ENCODE assay signal across 1 cellular context in genomic region chr17:47188799-47189731, GRCh38.
A peak's percentile ranks its signal among the peaks of the same experiment; 100 is the strongest.
TF ChIP-seq lines count a peak whose summit lies in the region.

A gene with protein sequence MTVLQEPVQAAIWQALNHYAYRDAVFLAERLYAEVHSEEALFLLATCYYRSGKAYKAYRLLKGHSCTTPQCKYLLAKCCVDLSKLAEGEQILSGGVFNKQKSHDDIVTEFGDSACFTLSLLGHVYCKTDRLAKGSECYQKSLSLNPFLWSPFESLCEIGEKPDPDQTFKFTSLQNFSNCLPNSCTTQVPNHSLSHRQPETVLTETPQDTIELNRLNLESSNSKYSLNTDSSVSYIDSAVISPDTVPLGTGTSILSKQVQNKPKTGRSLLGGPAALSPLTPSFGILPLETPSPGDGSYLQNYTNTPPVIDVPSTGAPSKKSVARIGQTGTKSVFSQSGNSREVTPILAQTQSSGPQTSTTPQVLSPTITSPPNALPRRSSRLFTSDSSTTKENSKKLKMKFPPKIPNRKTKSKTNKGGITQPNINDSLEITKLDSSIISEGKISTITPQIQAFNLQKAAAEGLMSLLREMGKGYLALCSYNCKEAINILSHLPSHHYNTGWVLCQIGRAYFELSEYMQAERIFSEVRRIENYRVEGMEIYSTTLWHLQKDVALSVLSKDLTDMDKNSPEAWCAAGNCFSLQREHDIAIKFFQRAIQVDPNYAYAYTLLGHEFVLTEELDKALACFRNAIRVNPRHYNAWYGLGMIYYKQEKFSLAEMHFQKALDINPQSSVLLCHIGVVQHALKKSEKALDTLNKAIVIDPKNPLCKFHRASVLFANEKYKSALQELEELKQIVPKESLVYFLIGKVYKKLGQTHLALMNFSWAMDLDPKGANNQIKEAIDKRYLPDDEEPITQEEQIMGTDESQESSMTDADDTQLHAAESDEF (minus strand): TSS chr17:47189295. CDS start chr17:47189172, 123 bp downstream.

TF ChIP-seq in K562, 482 proteins besides CTCF, POLR2A, EP300 and RAD21 (continued from another document and continues in another):
- TF ChIP-seq GATA2 (CRISPR knock-in tag; IDR thresholded peaks at IDR 0.05) (no peak), ZKSCAN8 (CRISPR knock-in tag; IDR thresholded peaks at IDR 0.05) (no peak), MYC (IDR thresholded peaks at IDR 0.05; ENCODE audit: low read depth, low read length) (peak; percentile 68), MYC (CRISPR knock-in tag; IDR thresholded peaks at IDR 0.05; ENCODE audit: borderline replicate concordance, low read depth) (no peak), FOXJ2 (tag; IDR thresholded peaks at IDR 0.05) (no peak), ZNF449 (CRISPR knock-in tag; IDR thresholded peaks at IDR 0.05) (no peak), ZNF347 (CRISPR knock-in tag; IDR thresholded peaks at IDR 0.05; ENCODE audit: low read depth) (no peak), EWSR1 (IDR thresholded peaks at IDR 0.05; ENCODE audit: borderline replicate concordance, low read depth, partially characterized antibody) (no peak), ESRRA (IDR thresholded peaks at IDR 0.05; ENCODE audit: borderline replicate concordance, low read depth) (no peak), POLR3G (IDR thresholded peaks at IDR 0.05; ENCODE audit: extremely low read depth, insufficient read length, insufficient replicate concordance) (no peak), MEF2A (IDR thresholded peaks at IDR 0.05; ENCODE audit: control insufficient read depth, low read depth, low read length) (no peak), GATAD2B (IDR thresholded peaks at IDR 0.05; ENCODE audit: borderline replicate concordance) (peak; percentile 86), HMGN3 (IDR thresholded peaks at IDR 0.05; ENCODE audit: borderline replicate concordance, extremely low read depth, insufficient read length, low read depth, low read length) (peak; percentile 95), BRD4 (IDR thresholded peaks at IDR 0.05) (peak; percentile 78), PHTF2 (CRISPR knock-in tag; IDR thresholded peaks at IDR 0.05) (no peak), ZNF398 (CRISPR knock-in tag; IDR thresholded peaks at IDR 0.05) (no peak), CCNT2 (IDR thresholded peaks at IDR 0.05; ENCODE audit: borderline replicate concordance, extremely low read depth, insufficient read length, low read depth, low read length) (peak; percentile 61), NR4A1 (CRISPR knock-in tag; IDR thresholded peaks at IDR 0.05) (no peak), NR4A1 (tag; IDR thresholded peaks at IDR 0.05) (peak; percentile 55), HMG20B (CRISPR knock-in tag; IDR thresholded peaks at IDR 0.05) (no peak), ZNF57 (CRISPR knock-in tag; IDR thresholded peaks at IDR 0.05) (no peak), ELK3 (CRISPR knock-in tag; IDR thresholded peaks at IDR 0.05) (no peak), GABPB1 (CRISPR knock-in tag; IDR thresholded peaks at IDR 0.05) (no peak), KLF10 (CRISPR knock-in tag; IDR thresholded peaks at IDR 0.05) (no peak), PPARD (CRISPR knock-in tag; IDR thresholded peaks at IDR 0.05) (no peak), NR3C1 (CRISPR knock-in tag; IDR thresholded peaks at IDR 0.05) (no peak), HLTF (IDR thresholded peaks at IDR 0.05) (no peak), TBL1XR1 (IDR thresholded peaks at IDR 0.05; ENCODE audit: low read length in 2 of 2) (no peak; a peak in 1 of 4 replicates), FUS (optimal IDR thresholded peaks at IDR 0.05; ENCODE audit: low read depth, low read length) (no peak), ZNF175 (CRISPR knock-in tag; IDR thresholded peaks at IDR 0.05; ENCODE audit: low read depth) (no peak), HNRNPLL (IDR thresholded peaks at IDR 0.05; ENCODE audit: low read depth, low read length, poor library complexity, severe bottlenecking) (peak; percentile 94), ZNF668 (CRISPR knock-in tag; IDR thresholded peaks at IDR 0.05) (no peak), ZBTB40 (IDR thresholded peaks at IDR 0.05) (no peak), ZBTB40 (CRISPR knock-in tag; IDR thresholded peaks at IDR 0.05) (0 out of 2 replicates have a peak, but pooled peaks have one; percentile 56), KHSRP (IDR thresholded peaks at IDR 0.05) (no peak), EGR1 (conservative IDR thresholded peaks at IDR 0.05) (peak; percentile 87), KLF6 (CRISPR knock-in tag; IDR thresholded peaks at IDR 0.05; ENCODE audit: borderline replicate concordance) (0 out of 2 replicates have a peak, but pooled peaks have one; percentile 32), XRCC4 (IDR thresholded peaks at IDR 0.05; ENCODE audit: extremely low read depth, insufficient read depth, insufficient read length) (no peak)
- TF ChIP-seq, protein P1, sequence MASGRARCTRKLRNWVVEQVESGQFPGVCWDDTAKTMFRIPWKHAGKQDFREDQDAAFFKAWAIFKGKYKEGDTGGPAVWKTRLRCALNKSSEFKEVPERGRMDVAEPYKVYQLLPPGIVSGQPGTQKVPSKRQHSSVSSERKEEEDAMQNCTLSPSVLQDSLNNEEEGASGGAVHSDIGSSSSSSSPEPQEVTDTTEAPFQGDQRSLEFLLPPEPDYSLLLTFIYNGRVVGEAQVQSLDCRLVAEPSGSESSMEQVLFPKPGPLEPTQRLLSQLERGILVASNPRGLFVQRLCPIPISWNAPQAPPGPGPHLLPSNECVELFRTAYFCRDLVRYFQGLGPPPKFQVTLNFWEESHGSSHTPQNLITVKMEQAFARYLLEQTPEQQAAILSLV (tag; IDR thresholded peaks at IDR 0.05), result no peak
- TF ChIP-seq, protein P2, sequence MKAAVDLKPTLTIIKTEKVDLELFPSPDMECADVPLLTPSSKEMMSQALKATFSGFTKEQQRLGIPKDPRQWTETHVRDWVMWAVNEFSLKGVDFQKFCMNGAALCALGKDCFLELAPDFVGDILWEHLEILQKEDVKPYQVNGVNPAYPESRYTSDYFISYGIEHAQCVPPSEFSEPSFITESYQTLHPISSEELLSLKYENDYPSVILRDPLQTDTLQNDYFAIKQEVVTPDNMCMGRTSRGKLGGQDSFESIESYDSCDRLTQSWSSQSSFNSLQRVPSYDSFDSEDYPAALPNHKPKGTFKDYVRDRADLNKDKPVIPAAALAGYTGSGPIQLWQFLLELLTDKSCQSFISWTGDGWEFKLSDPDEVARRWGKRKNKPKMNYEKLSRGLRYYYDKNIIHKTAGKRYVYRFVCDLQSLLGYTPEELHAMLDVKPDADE (conservative IDR thresholded peaks at IDR 0.05; ENCODE audit: control insufficient read depth, low read depth, low read length), result peak; percentile 65
- TF ChIP-seq, protein P3, sequence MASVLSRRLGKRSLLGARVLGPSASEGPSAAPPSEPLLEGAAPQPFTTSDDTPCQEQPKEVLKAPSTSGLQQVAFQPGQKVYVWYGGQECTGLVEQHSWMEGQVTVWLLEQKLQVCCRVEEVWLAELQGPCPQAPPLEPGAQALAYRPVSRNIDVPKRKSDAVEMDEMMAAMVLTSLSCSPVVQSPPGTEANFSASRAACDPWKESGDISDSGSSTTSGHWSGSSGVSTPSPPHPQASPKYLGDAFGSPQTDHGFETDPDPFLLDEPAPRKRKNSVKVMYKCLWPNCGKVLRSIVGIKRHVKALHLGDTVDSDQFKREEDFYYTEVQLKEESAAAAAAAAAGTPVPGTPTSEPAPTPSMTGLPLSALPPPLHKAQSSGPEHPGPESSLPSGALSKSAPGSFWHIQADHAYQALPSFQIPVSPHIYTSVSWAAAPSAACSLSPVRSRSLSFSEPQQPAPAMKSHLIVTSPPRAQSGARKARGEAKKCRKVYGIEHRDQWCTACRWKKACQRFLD (CRISPR knock-in tag; IDR thresholded peaks at IDR 0.05), result 0 out of 2 replicates have a peak, but pooled peaks have one; percentile 38
- TF ChIP-seq, protein P4, sequence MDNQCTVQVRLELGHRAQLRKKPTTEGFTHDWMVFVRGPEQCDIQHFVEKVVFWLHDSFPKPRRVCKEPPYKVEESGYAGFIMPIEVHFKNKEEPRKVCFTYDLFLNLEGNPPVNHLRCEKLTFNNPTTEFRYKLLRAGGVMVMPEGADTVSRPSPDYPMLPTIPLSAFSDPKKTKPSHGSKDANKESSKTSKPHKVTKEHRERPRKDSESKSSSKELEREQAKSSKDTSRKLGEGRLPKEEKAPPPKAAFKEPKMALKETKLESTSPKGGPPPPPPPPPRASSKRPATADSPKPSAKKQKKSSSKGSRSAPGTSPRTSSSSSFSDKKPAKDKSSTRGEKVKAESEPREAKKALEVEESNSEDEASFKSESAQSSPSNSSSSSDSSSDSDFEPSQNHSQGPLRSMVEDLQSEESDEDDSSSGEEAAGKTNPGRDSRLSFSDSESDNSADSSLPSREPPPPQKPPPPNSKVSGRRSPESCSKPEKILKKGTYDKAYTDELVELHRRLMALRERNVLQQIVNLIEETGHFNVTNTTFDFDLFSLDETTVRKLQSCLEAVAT (IDR thresholded peaks at IDR 0.05), result peak; percentile 74 to 84; a peak in 2 of 4 replicates
